Comparison of ENCODE assay signal across 1 cellular context in the genomic region with DNA sequence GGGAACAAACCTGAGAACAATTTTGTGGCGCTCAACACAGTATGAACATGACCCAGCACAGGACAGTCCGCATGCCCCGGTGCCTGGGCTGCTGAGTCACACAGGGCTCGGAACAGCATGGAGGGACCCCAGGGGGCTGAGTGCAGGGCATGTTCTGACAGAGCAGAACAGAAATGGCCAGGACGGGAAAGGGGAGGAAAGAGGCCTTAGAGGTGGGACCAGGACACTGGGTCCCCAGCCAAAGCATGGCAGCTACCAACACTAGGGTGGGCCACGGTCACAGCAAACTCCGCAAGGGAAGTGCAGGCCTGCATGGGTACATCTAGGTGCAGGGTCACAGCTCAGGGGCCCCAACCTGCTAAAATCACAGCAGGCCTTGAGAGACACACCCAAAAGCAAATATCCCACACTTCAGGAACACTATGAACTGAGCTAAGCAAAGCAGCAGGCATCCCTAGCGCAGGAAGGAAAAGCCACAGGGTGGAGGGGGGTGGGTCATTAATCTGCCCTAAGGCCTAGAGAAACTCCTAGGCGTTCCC.
TF ChIP-seq lines count a peak whose summit lies in the region.

No MANE protein-coding gene starts in this region.

TF ChIP-seq in HCT116, 20 proteins besides CTCF, POLR2A, EP300 and RAD21 (continued from another document):
- TF ChIP-seq TCF7L2 (IDR thresholded peaks at IDR 0.05; ENCODE audit: borderline replicate concordance, extremely low read depth, insufficient read depth, insufficient read length), result no peak
- TF ChIP-seq YY1 (IDR thresholded peaks at IDR 0.05; ENCODE audit: extremely low read depth, insufficient replicate concordance, low read depth, low read length), result no peak
- TF ChIP-seq POLR2AphosphoS5 (IDR thresholded peaks at IDR 0.05; ENCODE audit: low read depth, low read length), result no peak
- TF ChIP-seq FOSL1 (IDR thresholded peaks at IDR 0.05; ENCODE audit: low read depth), result no peak
- TF ChIP-seq EGR1 (IDR thresholded peaks at IDR 0.05; ENCODE audit: low read depth), result no peak
- no peak for TF ChIP-seq ELF1 (IDR thresholded peaks at IDR 0.05; ENCODE audit: borderline replicate concordance, low read depth)
- no peak for TF ChIP-seq EZH2phosphoT487 (IDR thresholded peaks at IDR 0.05; ENCODE audit: borderline replicate concordance)
- TF ChIP-seq ZFX (IDR thresholded peaks at IDR 0.05), result no peak
- TF ChIP-seq, protein P1, sequence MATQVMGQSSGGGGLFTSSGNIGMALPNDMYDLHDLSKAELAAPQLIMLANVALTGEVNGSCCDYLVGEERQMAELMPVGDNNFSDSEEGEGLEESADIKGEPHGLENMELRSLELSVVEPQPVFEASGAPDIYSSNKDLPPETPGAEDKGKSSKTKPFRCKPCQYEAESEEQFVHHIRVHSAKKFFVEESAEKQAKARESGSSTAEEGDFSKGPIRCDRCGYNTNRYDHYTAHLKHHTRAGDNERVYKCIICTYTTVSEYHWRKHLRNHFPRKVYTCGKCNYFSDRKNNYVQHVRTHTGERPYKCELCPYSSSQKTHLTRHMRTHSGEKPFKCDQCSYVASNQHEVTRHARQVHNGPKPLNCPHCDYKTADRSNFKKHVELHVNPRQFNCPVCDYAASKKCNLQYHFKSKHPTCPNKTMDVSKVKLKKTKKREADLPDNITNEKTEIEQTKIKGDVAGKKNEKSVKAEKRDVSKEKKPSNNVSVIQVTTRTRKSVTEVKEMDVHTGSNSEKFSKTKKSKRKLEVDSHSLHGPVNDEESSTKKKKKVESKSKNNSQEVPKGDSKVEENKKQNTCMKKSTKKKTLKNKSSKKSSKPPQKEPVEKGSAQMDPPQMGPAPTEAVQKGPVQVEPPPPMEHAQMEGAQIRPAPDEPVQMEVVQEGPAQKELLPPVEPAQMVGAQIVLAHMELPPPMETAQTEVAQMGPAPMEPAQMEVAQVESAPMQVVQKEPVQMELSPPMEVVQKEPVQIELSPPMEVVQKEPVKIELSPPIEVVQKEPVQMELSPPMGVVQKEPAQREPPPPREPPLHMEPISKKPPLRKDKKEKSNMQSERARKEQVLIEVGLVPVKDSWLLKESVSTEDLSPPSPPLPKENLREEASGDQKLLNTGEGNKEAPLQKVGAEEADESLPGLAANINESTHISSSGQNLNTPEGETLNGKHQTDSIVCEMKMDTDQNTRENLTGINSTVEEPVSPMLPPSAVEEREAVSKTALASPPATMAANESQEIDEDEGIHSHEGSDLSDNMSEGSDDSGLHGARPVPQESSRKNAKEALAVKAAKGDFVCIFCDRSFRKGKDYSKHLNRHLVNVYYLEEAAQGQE (IDR thresholded peaks at IDR 0.05; ENCODE audit: low read depth), result no peak
- no peak for TF ChIP-seq CEBPB (IDR thresholded peaks at IDR 0.05; ENCODE audit: low read depth)
